1 cellular context compared by ENCODE assay signal in the genomic region with DNA sequence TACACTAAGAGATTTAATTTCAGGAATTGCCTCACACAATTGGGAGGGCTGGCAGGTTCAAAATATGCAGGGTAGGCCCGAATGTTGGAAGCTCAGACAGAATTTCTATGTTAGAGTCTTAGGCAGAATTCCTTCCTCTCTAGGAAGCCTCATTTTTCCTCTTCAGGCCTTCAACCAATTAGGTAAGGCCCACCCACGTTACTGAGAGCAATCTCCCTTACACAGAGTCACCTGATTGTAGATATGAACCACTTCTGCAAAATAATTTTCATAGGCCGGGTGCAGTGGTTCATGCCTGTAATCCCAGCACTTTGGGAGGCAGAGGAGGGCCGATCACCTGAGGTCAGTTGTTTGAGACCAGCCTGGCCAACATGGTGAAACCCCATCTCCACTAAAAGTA.
TF ChIP-seq lines count a peak whose summit lies in the region.

No MANE protein-coding gene starts in this region.

TF ChIP-seq in K562, 482 proteins besides CTCF, POLR2A, EP300 and RAD21 (continued from another document and continues in another):
- TF ChIP-seq FOXM1 (IDR thresholded peaks at IDR 0.05; ENCODE audit: low read depth) (peak; percentile 79), FOXM1 (CRISPR knock-in tag; IDR thresholded peaks at IDR 0.05; ENCODE audit: low read depth) (no peak), SIN3A (IDR thresholded peaks at IDR 0.05; ENCODE audit: borderline replicate concordance in 2 of 2, control insufficient read depth in 1 of 2, low read depth in 2 of 2, low read length in 2 of 2) (no peak), ZBTB7A (IDR thresholded peaks at IDR 0.05; ENCODE audit: borderline replicate concordance, control insufficient read depth, low read depth, low read length) (no peak), THRAP3 (IDR thresholded peaks at IDR 0.05; ENCODE audit: borderline replicate concordance) (no peak), ADNP (tag; IDR thresholded peaks at IDR 0.05) (peak; percentile 41; the same call in 1 of the 2 replicates), GABPA (tag; conservative IDR thresholded peaks at IDR 0.05; ENCODE audit: low read depth) (no peak), YY1 (IDR thresholded peaks at IDR 0.05; ENCODE audit: borderline replicate concordance in 1 of 3, control insufficient read depth in 1 of 3, extremely low read depth in 1 of 3, insufficient read depth in 3 of 3, insufficient read length in 1 of 3, insufficient replicate concordance in 2 of 3, low read depth in 1 of 3, low read length in 2 of 3) (no peak), CREBBP (IDR thresholded peaks at IDR 0.05; ENCODE audit: low read depth, low read length) (no peak), JUND (IDR thresholded peaks at IDR 0.05; ENCODE audit: borderline replicate concordance, low read depth, low read length) (0 out of 2 replicates have a peak, but pooled peaks have one; percentile 5), JUND (tag; IDR thresholded peaks at IDR 0.05; ENCODE audit: borderline replicate concordance, low read depth, low read length) (no peak), MGA (IDR thresholded peaks at IDR 0.05) (no peak), SMAD2 (IDR thresholded peaks at IDR 0.05; ENCODE audit: low read depth, low read length) (no peak), KLF13 (tag; IDR thresholded peaks at IDR 0.05; ENCODE audit: borderline replicate concordance, low read depth) (no peak), U2AF2 (optimal IDR thresholded peaks at IDR 0.05; ENCODE audit: low read depth, low read length) (no peak), CBX3 (IDR thresholded peaks at IDR 0.05; ENCODE audit: borderline replicate concordance in 1 of 2, low read length in 2 of 2) (no peak), NR2C1 (IDR thresholded peaks at IDR 0.05) (no peak), NR2C1 (tag; IDR thresholded peaks at IDR 0.05) (no peak), BHLHE40 (IDR thresholded peaks at IDR 0.05; ENCODE audit: low read length) (no peak), SMAD3 (CRISPR knock-in tag; conservative IDR thresholded peaks at IDR 0.05) (no peak), ZKSCAN3 (CRISPR knock-in tag; IDR thresholded peaks at IDR 0.05) (no peak), CBFA2T3 (IDR thresholded peaks at IDR 0.05) (peak; percentile 43), GTF2B (IDR thresholded peaks at IDR 0.05; ENCODE audit: extremely low read depth, insufficient read length) (no peak), ATF1 (CRISPR knock-in tag; IDR thresholded peaks at IDR 0.05) (no peak), ATF1 (tag; IDR thresholded peaks at IDR 0.05) (no peak), FOXA1 (IDR thresholded peaks at IDR 0.05; ENCODE audit: borderline replicate concordance) (no peak), ZNF239 (CRISPR knock-in tag; IDR thresholded peaks at IDR 0.05) (no peak), ZNF444 (CRISPR knock-in tag; IDR thresholded peaks at IDR 0.05) (no peak), ZNF511 (CRISPR knock-in tag; IDR thresholded peaks at IDR 0.05) (no peak), PTTG1 (tag; IDR thresholded peaks at IDR 0.05; ENCODE audit: low read depth) (no peak), MED1 (CRISPR knock-in tag; IDR thresholded peaks at IDR 0.05; ENCODE audit: borderline replicate concordance) (no peak), KDM1A (IDR thresholded peaks at IDR 0.05) (peak in 1 of 2 experiments; percentile 47; a peak in 2 of 4 replicates), ZNF407 (IDR thresholded peaks at IDR 0.05; ENCODE audit: low read depth) (no peak), RBFOX2 (IDR thresholded peaks at IDR 0.05; ENCODE audit: low read depth, low read length) (no peak), XRCC5 (IDR thresholded peaks at IDR 0.05; ENCODE audit: low read depth, low read length) (no peak), MEIS2 (IDR thresholded peaks at IDR 0.05; ENCODE audit: partially characterized antibody) (no peak), DIDO1 (tag; IDR thresholded peaks at IDR 0.05; ENCODE audit: low read depth) (no peak), SP2 (IDR thresholded peaks at IDR 0.05; ENCODE audit: extremely low read depth, low read depth, low read length, poor library complexity, severe bottlenecking) (no peak), ZNF766 (CRISPR knock-in tag; conservative IDR thresholded peaks at IDR 0.05) (no peak), JUN (IDR thresholded peaks at IDR 0.05; ENCODE audit: borderline replicate concordance, low read depth, low read length) (no peak), JUN (CRISPR knock-in tag; IDR thresholded peaks at IDR 0.05; ENCODE audit: borderline replicate concordance) (no peak)
- TF ChIP-seq, protein P1, sequence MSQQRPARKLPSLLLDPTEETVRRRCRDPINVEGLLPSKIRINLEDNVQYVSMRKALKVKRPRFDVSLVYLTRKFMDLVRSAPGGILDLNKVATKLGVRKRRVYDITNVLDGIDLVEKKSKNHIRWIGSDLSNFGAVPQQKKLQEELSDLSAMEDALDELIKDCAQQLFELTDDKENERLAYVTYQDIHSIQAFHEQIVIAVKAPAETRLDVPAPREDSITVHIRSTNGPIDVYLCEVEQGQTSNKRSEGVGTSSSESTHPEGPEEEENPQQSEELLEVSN (IDR thresholded peaks at IDR 0.05; ENCODE audit: borderline replicate concordance in 1 of 2, extremely low read depth in 1 of 2, insufficient read depth in 1 of 2, insufficient read length in 1 of 2, low read depth in 1 of 2, low read length in 1 of 2, poor library complexity in 1 of 2, severe bottlenecking in 1 of 2) = no peak
